In genomic region chr10:43421201-43421507, GRCh38 we compare ENCODE assay signal across 10 cellular contexts. TPM values are rescaled to one million over a fixed set of nuclear protein-coding genes. Genes with fewer than 3 reads are reported as not detected.
DNase-seq lines count a peak whose midpoint lies in the region; ATAC-seq and TF ChIP-seq lines count a peak whose summit lies in the region.
"Had no signal": no experiment of that assay in that cellular context is flagged by ENCODE, and none has a peak within 500 bp of the region (broad histone marks: within the 10 kb centered on the region; RNA-seq: fewer than 3 reads in every experiment).

No MANE protein-coding gene starts in this region.

- H3K27ac Mint-ChIP-seq in brain: peak overlapping the region in 4 of 5 experiments; percentile 81 to 93 (median 84)

- DNase-seq in HFF-Myc (ENCODE audit: extremely low read depth, low read depth): no peak
- no peak for DNase-seq in NCI-H226
- no peak for DNase-seq in cerebellum (ENCODE audit: low spot score)

- peaks cover 14 to 26% (median 20%) of the 10 kb centered on the region in 5 experiments for H3K9me3 Mint-ChIP-seq in brain

- WGBS in mesodermal cell (ENCODE audit: insufficient coverage in 2 of 2), 2 experiments: 92% methylated on average over 2 of the region's 4 CpGs; no CpG with 5 or more reads in 1 of the 2 experiments

- ATAC-seq in GM21381 (IDR thresholded peaks at IDR 0.05; ENCODE audit: unreplicated experiment) (no peak), HG02588 (IDR thresholded peaks at IDR 0.05; ENCODE audit: unreplicated experiment) (no peak)

- no peak for TF ChIP-seq CTCF in 22Rv1 (IDR thresholded peaks at IDR 0.05)
- TF ChIP-seq CTCF in HFF-Myc (IDR thresholded peaks at IDR 0.05; ENCODE audit: low read depth, low read length, missing control alignments): no peak
- no peak for TF ChIP-seq CTCF in brain (conservative IDR thresholded peaks at IDR 0.05)

- H3K36me3 ChIP-seq in mesodermal cell (ENCODE audit: control insufficient read depth, insufficient read depth, low read length): no peaks in the 10 kb centered on the region

- peaks cover 5% of the 10 kb centered on the region for H3K4me1 Mint-ChIP-seq in brain

- no peaks in the 10 kb centered on the region for H3K27me3 Mint-ChIP-seq in brain

- H3K4me3 ChIP-seq in HFF-Myc (replicated peaks; ENCODE audit: low read depth, low read length): peak overlapping the region; percentile 45
- H3K4me3 ChIP-seq in mesodermal cell (ENCODE audit: extremely low read depth, insufficient read depth, low read length, poor library complexity, severe bottlenecking): peak overlapping the region; percentile 35

- H3K9me3 ChIP-seq in mesodermal cell (ENCODE audit: control insufficient read depth, low read length): peaks cover 7% of the 10 kb centered on the region

- peak overlapping the region; percentile 57 to 82 (median 77) for H3K4me3 Mint-ChIP-seq in brain

- H3K4me1 ChIP-seq in mesodermal cell (ENCODE audit: control insufficient read depth, insufficient read depth, low read length, poor library complexity, severe bottlenecking): no peaks in the 10 kb centered on the region

- H3K27ac ChIP-seq in 22Rv1 (peak overlapping the region; percentile 84), mesodermal cell (ENCODE audit: low read depth, low read length, severe bottlenecking) (no peak overlapping the region)

- H3K36me3 Mint-ChIP-seq in brain: peaks cover 9% of the 10 kb centered on the region

RNA-seq across cellular contexts. Expression of gene HNRNPF, which starts 12.2 kb away (rescaled TPM):
- 227 TPM for polyA plus RNA-seq in brain (ENCODE audit: insufficient read depth, low read depth, low replicate concordance)
- polyA plus RNA-seq in mesodermal cell (2013, experiment 1 of 2): 193 TPM
- polyA plus RNA-seq in mesodermal cell (2013, experiment 2 of 2): 159 TPM
- 68.7 TPM for total RNA-seq in cerebellum

RNA-seq across cellular contexts. Expression of gene ZNF487, which starts 15.8 kb away (rescaled TPM):
- polyA plus RNA-seq in brain (ENCODE audit: insufficient read depth, low read depth, low replicate concordance): 7.7 TPM
- 6.4 TPM for polyA plus RNA-seq in mesodermal cell (2013, experiment 1 of 2)
- 4.4 TPM for polyA plus RNA-seq in mesodermal cell (2013, experiment 2 of 2)
- 26.0 TPM for total RNA-seq in cerebellum

RNA-seq across cellular contexts. Expression of gene FXYD4, which starts 49.7 kb away (rescaled TPM):
- 3.4 TPM for polyA plus RNA-seq in brain (ENCODE audit: insufficient read depth, low read depth, low replicate concordance)
- polyA plus RNA-seq in mesodermal cell (2013, experiment 1 of 2): not detected
- not detected for polyA plus RNA-seq in mesodermal cell (2013, experiment 2 of 2)
- not detected for total RNA-seq in cerebellum
- total RNA-seq: RPMI7951 had no signal
- polyA plus RNA-seq: neural cell had no signal
